Comparison of ENCODE assay signal across 1 cellular context in the genomic region with DNA sequence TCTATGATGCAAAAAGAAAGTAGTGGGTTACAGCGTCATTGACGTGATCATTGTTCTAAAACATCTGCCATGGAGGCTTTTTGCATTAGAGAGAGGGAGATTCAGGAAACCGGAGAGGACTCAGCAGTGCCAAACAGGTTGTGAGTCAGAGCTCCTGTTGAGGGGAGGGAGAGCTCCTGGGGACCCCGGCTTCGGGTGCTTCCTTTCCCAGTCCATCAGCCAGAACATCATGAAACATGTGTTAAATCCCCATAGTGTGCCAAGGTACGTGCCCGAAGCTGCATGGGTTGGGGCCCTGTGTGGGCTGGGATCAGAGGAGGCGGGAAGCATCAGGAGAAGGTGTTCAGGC.
TF ChIP-seq lines count a peak whose summit lies in the region.

No MANE protein-coding gene starts in this region.

TF ChIP-seq in GM12878, 131 proteins besides CTCF, POLR2A, EP300 and RAD21 (continued from another document):
- TF ChIP-seq, protein P1, sequence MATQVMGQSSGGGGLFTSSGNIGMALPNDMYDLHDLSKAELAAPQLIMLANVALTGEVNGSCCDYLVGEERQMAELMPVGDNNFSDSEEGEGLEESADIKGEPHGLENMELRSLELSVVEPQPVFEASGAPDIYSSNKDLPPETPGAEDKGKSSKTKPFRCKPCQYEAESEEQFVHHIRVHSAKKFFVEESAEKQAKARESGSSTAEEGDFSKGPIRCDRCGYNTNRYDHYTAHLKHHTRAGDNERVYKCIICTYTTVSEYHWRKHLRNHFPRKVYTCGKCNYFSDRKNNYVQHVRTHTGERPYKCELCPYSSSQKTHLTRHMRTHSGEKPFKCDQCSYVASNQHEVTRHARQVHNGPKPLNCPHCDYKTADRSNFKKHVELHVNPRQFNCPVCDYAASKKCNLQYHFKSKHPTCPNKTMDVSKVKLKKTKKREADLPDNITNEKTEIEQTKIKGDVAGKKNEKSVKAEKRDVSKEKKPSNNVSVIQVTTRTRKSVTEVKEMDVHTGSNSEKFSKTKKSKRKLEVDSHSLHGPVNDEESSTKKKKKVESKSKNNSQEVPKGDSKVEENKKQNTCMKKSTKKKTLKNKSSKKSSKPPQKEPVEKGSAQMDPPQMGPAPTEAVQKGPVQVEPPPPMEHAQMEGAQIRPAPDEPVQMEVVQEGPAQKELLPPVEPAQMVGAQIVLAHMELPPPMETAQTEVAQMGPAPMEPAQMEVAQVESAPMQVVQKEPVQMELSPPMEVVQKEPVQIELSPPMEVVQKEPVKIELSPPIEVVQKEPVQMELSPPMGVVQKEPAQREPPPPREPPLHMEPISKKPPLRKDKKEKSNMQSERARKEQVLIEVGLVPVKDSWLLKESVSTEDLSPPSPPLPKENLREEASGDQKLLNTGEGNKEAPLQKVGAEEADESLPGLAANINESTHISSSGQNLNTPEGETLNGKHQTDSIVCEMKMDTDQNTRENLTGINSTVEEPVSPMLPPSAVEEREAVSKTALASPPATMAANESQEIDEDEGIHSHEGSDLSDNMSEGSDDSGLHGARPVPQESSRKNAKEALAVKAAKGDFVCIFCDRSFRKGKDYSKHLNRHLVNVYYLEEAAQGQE (IDR thresholded peaks at IDR 0.05; ENCODE audit: low read depth, low read length), result no peak
- no peak for TF ChIP-seq RUNX3 (IDR thresholded peaks at IDR 0.05; ENCODE audit: low read length)
- 0 out of 2 replicates have a peak, but pooled peaks have one; percentile 17 for TF ChIP-seq CREM (IDR thresholded peaks at IDR 0.05; ENCODE audit: low read depth)
- no peak for TF ChIP-seq CBX5 (IDR thresholded peaks at IDR 0.05; ENCODE audit: low read depth)
- no peak for TF ChIP-seq MTA3 (IDR thresholded peaks at IDR 0.05; ENCODE audit: borderline replicate concordance, low read length)
- TF ChIP-seq TCF3 (IDR thresholded peaks at IDR 0.05; ENCODE audit: borderline replicate concordance, insufficient read depth, low read depth, low read length), result no peak
- peak; percentile 63; the same call in 1 of the 2 replicates for TF ChIP-seq CREB1 (IDR thresholded peaks at IDR 0.05; ENCODE audit: low read depth)
